8 cellular contexts compared by ENCODE assay signal in the genomic region with DNA sequence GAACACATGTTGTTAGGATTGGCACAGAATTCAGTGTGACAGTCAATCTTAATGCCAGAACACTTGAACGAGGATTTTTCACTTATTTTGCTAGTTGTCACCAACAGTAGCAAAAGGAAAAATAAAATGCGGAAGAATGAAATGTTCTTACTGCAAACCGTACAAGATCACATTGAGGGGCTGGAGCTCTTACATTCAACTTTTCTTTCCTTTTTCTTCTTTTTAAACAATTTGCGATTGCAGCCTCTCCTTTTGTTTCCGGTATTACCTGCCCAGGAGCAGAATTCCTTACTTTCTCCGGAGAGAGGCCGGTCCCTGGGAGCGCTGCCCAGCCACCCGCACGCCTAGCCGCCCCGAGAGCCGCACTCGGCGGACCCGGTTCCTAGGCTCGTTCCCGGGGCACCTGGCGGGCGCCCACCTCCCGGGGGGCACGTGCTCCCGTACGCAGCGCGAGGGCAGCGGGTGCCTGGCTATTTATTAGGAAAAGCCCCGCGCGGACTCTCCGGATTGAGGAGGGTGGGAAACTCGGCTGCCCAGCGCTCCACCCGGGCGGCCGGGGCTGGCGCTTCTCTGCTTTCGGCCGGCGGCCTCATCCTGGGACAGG. TPM values are rescaled to one million over a fixed set of nuclear protein-coding genes. Genes with fewer than 3 reads are reported as not detected.
DNase-seq lines count a peak whose midpoint lies in the region; ATAC-seq and TF ChIP-seq lines count a peak whose summit lies in the region.

No MANE protein-coding gene starts in this region.

- H3K4me1 Mint-ChIP-seq in osteocyte (ENCODE audit: unreplicated experiment), result peaks cover 27% of the 10 kb centered on the region

- no peaks in the 10 kb centered on the region for H3K27me3 Mint-ChIP-seq in osteocyte (ENCODE audit: unreplicated experiment)

- no peaks in the 10 kb centered on the region for H3K9me3 Mint-ChIP-seq in osteocyte (ENCODE audit: unreplicated experiment)

- no peak overlapping the region for H3K27ac ChIP-seq in SK-N-MC

- peak overlapping the region; percentile 83 for H3K4me3 Mint-ChIP-seq in osteocyte (ENCODE audit: unreplicated experiment)

- DNase-seq in SK-N-MC (ENCODE audit: low read depth, low spot score) (no peak), osteocyte (ENCODE audit: extremely low spot score, unreplicated experiment) (no peak), GM19240 (ENCODE audit: insufficient read length, low spot score) (no peak), NCI-H1105 treated with DMSO at 0.1 percent for 48 hours (lab: John Stamatoyannopoulos, UW) (no peak)

- peak overlapping the region; percentile 94 for H3K27ac Mint-ChIP-seq in osteocyte (ENCODE audit: unreplicated experiment)

- H3K4me3 ChIP-seq in GM12875 (ENCODE audit: low read depth, low read length) (peak overlapping the region; percentile 92), SK-N-MC (peak overlapping the region; percentile 94)

- TF ChIP-seq CTCF in GM12875 (IDR thresholded peaks at IDR 0.05; ENCODE audit: borderline replicate concordance, insufficient read depth, low read depth, low read length) (no peak), osteocyte (IDR thresholded peaks at IDR 0.05) (no peak)

- peak overlapping the region; percentile 92 for H3K9ac ChIP-seq in SK-N-MC (ENCODE audit: insufficient read length)

- H3K36me3 ChIP-seq in SK-N-MC (ENCODE audit: insufficient read depth, low read length), result no peaks in the 10 kb centered on the region

- H3K36me3 Mint-ChIP-seq in osteocyte (ENCODE audit: unreplicated experiment), result no peaks in the 10 kb centered on the region

- ATAC-seq in HG02759 (IDR thresholded peaks at IDR 0.05; ENCODE audit: unreplicated experiment) (peak; percentile 2), esophagus mucosa (peak; percentile 0), HG03460 (IDR thresholded peaks at IDR 0.05; ENCODE audit: unreplicated experiment) (no peak)

- no peaks in the 10 kb centered on the region for H3K9me3 ChIP-seq in SK-N-MC (ENCODE audit: low read depth, low read length)

RNA-seq across cellular contexts. Expression of gene CAMTA1, which starts 1.2 kb away (rescaled TPM):
- total RNA-seq in esophagus mucosa, result 34.4 TPM
- 68.1 and 81.6 TPM in 2 replicates for total RNA-seq in osteocyte
